Comparison of ENCODE assay signal across 20 cellular contexts in the genomic region with DNA sequence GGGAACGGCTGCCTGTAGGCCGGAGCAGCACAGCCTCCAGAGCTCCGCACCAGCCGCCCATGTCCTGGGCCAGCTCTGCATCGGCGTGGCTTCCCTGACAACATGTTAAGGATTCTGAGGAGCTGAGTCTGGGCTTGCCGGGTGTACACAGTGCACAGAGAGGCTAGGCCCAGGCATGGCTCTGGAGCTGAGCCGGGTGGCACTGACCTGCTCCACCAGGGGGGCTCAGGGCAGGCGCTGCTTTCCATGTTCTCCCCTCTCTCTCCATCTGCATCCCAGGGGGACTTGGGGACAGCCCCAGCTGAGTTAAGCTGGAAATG. TPM values are rescaled to one million over a fixed set of nuclear protein-coding genes. Genes with fewer than 3 reads are reported as not detected.
A peak's percentile ranks its signal among the peaks of the same experiment; 100 is the strongest.
DNase-seq lines count a peak whose midpoint lies in the region; ATAC-seq and TF ChIP-seq lines count a peak whose summit lies in the region.
"Had no signal": no experiment of that assay in that cellular context is flagged by ENCODE, and none has a peak within 500 bp of the region (broad histone marks: within the 10 kb centered on the region; RNA-seq: fewer than 3 reads in every experiment).

No MANE protein-coding gene starts in this region.

- no peaks in the 10 kb centered on the region for H3K9me3 Mint-ChIP-seq in WTC11
- no peaks in the 10 kb centered on the region for H3K9me3 Mint-ChIP-seq in memory B cell
- H3K9me3 Mint-ChIP-seq: CD14-positive monocyte had no signal

- H3K4me1 Mint-ChIP-seq in WTC11 (no peaks in the 10 kb centered on the region), memory B cell (no peaks in the 10 kb centered on the region)
- H3K4me1 Mint-ChIP-seq: B cell, CD14-positive monocyte had no signal

- no peaks in the 10 kb centered on the region for H3K4me1 ChIP-seq in upper lobe of right lung
- H3K4me1 ChIP-seq: SJCRH30 had no signal

- no peaks in the 10 kb centered on the region for H3K27me3 ChIP-seq in upper lobe of right lung
- H3K27me3 ChIP-seq: SJCRH30 had no signal

- CTCF ChIA-PET in WTC11 (lab: Charles Lee) = interaction anchor here (1.0 kb wide), 1 partner anchor 18 kb away, joined by 3 read pairs; no protein-coding TSS in a partner anchor

- POLR2A ChIA-PET in WTC11 (lab: Charles Lee) = no interaction called here

- H3K4me3 Mint-ChIP-seq in WTC11 (no peak overlapping the region), memory B cell (no peak overlapping the region)
- H3K4me3 Mint-ChIP-seq: B cell, CD14-positive monocyte had no signal

- H3K27me3 Mint-ChIP-seq in WTC11 (ENCODE audit: low read depth) (no peaks in the 10 kb centered on the region; the same call in 1 of the 2 replicates), memory B cell (no peaks in the 10 kb centered on the region)
- H3K27me3 Mint-ChIP-seq: B cell had no signal

- H3K9me3 ChIP-seq in upper lobe of right lung = no peaks in the 10 kb centered on the region
- H3K9me3 ChIP-seq: SJCRH30 had no signal

- TF ChIP-seq CTCF in WTC11 (IDR thresholded peaks at IDR 0.05) (no peak), upper lobe of right lung (IDR thresholded peaks at IDR 0.05) (no peak)

- H3K36me3 Mint-ChIP-seq in WTC11 = peaks cover 2% of the 10 kb centered on the region; the same call in 1 of the 2 replicates
- H3K36me3 Mint-ChIP-seq in memory B cell = peaks cover 23% of the 10 kb centered on the region

- no peak for ATAC-seq in WTC11
- ATAC-seq in memory B cell (ENCODE audit: low read depth) = no peak
- ATAC-seq in upper lobe of right lung = no peak
- no peak for ATAC-seq in HG03460 (IDR thresholded peaks at IDR 0.05; ENCODE audit: unreplicated experiment)
- ATAC-seq: Panc1 had no signal

- peaks cover 88% of the 10 kb centered on the region for H3K36me3 ChIP-seq in upper lobe of right lung

- peak; percentile 54 for DNase-seq in activated effector memory CD4-positive, alpha-beta T cell treated with anti-CD3 and anti-CD28 coated beads, Interleukin-2, amount 50 U/mL, for 16 hours
- no peak for DNase-seq in activated effector memory CD4-positive, alpha-beta T cell treated with Interleukin-2 at 50 U/mL for 16 hours
- DNase-seq in WTC11 (ENCODE audit: low spot score) (no peak), memory B cell (ENCODE audit: low spot score in 2 of 2) (no peak), upper lobe of right lung (peak; percentile 60), NCI-H2107 treated with DMSO at 0.1 percent for 48 hours (lab: John Stamatoyannopoulos, UW; ENCODE audit: unreplicated experiment) (no peak)
- DNase-seq: GDM1, Kasumi-1, NCI-H1694, NCI-H2081, NCI-H2171 treated with DMSO at 0.1 percent for 48 hours, NCI-H524 treated with DMSO at 0.1 percent for 48 hours, NCI-H82, SJCRH30 had no signal

- no peak overlapping the region for H3K4me3 ChIP-seq in upper lobe of right lung
- H3K4me3 ChIP-seq: SJCRH30 had no signal

- H3K27ac Mint-ChIP-seq in WTC11 (0 out of 2 replicates have a peak overlapping the region, but pooled peaks have one; percentile 80), memory B cell (peak overlapping the region; percentile 51)
- H3K27ac Mint-ChIP-seq: B cell had no signal

- intact Hi-C loops in upper lobe of right lung (cut with DNase I) = no loop called here

- no peak overlapping the region for H3K27ac ChIP-seq in upper lobe of right lung
- H3K27ac ChIP-seq: SJCRH30 had no signal

TF ChIP-seq in WTC11, 78 proteins besides CTCF, POLR2A, EP300 and RAD21:
- TF ChIP-seq FOXJ3 (CRISPR knock-in tag; IDR thresholded peaks at IDR 0.05; ENCODE audit: borderline replicate concordance) (no peak), TCF7 (CRISPR knock-in tag; IDR thresholded peaks at IDR 0.05; ENCODE audit: low read depth) (no peak), MXD4 (CRISPR knock-in tag; IDR thresholded peaks at IDR 0.05; ENCODE audit: borderline replicate concordance) (no peak), ZNF263 (CRISPR knock-in tag; IDR thresholded peaks at IDR 0.05; ENCODE audit: low read depth) (no peak), EMX1 (CRISPR knock-in tag; IDR thresholded peaks at IDR 0.05) (no peak)
- TF ChIP-seq, protein P1, sequence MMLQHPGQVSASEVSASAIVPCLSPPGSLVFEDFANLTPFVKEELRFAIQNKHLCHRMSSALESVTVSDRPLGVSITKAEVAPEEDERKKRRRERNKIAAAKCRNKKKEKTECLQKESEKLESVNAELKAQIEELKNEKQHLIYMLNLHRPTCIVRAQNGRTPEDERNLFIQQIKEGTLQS (CRISPR knock-in tag; conservative IDR thresholded peaks at IDR 0.05) = no peak
- TF ChIP-seq, protein P2, sequence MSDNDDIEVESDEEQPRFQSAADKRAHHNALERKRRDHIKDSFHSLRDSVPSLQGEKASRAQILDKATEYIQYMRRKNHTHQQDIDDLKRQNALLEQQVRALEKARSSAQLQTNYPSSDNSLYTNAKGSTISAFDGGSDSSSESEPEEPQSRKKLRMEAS (CRISPR knock-in tag; IDR thresholded peaks at IDR 0.05) = no peak
- TF ChIP-seq, protein P3, sequence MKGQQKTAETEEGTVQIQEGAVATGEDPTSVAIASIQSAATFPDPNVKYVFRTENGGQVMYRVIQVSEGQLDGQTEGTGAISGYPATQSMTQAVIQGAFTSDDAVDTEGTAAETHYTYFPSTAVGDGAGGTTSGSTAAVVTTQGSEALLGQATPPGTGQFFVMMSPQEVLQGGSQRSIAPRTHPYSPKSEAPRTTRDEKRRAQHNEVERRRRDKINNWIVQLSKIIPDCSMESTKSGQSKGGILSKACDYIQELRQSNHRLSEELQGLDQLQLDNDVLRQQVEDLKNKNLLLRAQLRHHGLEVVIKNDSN (CRISPR knock-in tag; IDR thresholded peaks at IDR 0.05) = no peak
- TF ChIP-seq, protein P4, sequence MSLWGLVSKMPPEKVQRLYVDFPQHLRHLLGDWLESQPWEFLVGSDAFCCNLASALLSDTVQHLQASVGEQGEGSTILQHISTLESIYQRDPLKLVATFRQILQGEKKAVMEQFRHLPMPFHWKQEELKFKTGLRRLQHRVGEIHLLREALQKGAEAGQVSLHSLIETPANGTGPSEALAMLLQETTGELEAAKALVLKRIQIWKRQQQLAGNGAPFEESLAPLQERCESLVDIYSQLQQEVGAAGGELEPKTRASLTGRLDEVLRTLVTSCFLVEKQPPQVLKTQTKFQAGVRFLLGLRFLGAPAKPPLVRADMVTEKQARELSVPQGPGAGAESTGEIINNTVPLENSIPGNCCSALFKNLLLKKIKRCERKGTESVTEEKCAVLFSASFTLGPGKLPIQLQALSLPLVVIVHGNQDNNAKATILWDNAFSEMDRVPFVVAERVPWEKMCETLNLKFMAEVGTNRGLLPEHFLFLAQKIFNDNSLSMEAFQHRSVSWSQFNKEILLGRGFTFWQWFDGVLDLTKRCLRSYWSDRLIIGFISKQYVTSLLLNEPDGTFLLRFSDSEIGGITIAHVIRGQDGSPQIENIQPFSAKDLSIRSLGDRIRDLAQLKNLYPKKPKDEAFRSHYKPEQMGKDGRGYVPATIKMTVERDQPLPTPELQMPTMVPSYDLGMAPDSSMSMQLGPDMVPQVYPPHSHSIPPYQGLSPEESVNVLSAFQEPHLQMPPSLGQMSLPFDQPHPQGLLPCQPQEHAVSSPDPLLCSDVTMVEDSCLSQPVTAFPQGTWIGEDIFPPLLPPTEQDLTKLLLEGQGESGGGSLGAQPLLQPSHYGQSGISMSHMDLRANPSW (CRISPR knock-in tag; conservative IDR thresholded peaks at IDR 0.05; ENCODE audit: low read depth) = no peak
- TF ChIP-seq, protein P5, sequence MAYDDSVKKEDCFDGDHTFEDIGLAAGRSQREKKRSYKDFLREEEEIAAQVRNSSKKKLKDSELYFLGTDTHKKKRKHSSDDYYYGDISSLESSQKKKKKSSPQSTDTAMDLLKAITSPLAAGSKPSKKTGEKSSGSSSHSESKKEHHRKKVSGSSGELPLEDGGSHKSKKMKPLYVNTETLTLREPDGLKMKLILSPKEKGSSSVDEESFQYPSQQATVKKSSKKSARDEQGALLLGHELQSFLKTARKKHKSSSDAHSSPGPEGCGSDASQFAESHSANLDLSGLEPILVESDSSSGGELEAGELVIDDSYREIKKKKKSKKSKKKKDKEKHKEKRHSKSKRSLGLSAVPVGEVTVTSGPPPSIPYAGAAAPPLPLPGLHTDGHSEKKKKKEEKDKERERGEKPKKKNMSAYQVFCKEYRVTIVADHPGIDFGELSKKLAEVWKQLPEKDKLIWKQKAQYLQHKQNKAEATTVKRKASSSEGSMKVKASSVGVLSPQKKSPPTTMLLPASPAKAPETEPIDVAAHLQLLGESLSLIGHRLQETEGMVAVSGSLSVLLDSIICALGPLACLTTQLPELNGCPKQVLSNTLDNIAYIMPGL (CRISPR knock-in tag; IDR thresholded peaks at IDR 0.05) = no peak

RNA-seq across cellular contexts. Expression of a gene that starts 31.6 kb away (rescaled TPM):
- total RNA-seq in WTC11 (2021) = 27.7 to 34.5 TPM (median 30.5 TPM) in 3 replicates
- 72.1 TPM for total RNA-seq in upper lobe of right lung

RNA-seq across cellular contexts. Expression of a gene that starts 44.1 kb away (rescaled TPM):
- total RNA-seq in WTC11 (2021) = 59.5 to 62.6 TPM (median 62.2 TPM) in 3 replicates
- total RNA-seq in upper lobe of right lung = 56.4 TPM

RNA-seq across cellular contexts. Expression of a gene that starts 56.0 kb away (rescaled TPM):
- total RNA-seq in WTC11 (2021) (not detected in 3 replicates), upper lobe of right lung (not detected)
- total RNA-seq: B cell, H1, MCF 10A, SJCRH30 had no signal

Comparison
In these comparisons a context has a peak if more than half of its experiments do, and no peak if none do; other contexts are left out.
1. DNase-seq: peak in activated effector memory CD4-positive, alpha-beta T cell treated with anti-CD3 and anti-CD28 coated beads, Interleukin-2, amount 50 U/mL, for 16 hours (single experiment) and upper lobe of right lung (single experiment); none in activated effector memory CD4-positive, alpha-beta T cell treated with Interleukin-2 at 50 U/mL for 16 hours (single experiment), WTC11 (single experiment), memory B cell (0 of 2) and NCI-H2107 treated with DMSO at 0.1 percent for 48 hours (single experiment).